ENCODE assay signal across 19 cellular contexts in the genomic region with DNA sequence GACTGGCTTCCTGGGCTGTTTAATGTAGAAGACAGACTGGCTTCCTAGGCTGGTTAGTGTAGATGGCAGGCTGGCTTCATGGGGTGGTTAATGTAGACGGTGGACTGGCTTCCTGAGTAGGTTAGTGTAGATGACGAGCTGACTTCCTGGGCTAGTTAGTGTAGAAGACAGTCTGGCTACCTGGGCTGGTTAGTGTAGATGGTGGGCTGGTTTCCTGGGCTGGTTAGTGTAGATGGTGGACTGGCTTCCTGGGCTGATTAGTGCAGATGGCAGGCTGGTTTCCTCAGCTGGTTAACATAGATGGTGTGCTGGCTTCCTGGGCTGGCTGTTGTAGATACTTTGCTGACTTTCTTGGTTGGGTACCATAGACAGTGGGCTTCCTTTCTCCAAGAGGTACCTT.
DNase-seq lines count a peak whose midpoint lies in the region; ATAC-seq, FAIRE-seq and TF ChIP-seq lines count a peak whose summit lies in the region.
"Had no signal": no experiment of that assay in that cellular context is flagged by ENCODE, and none has a peak within 500 bp of the region (broad histone marks: within the 10 kb centered on the region; RNA-seq: fewer than 3 reads in every experiment).

No MANE protein-coding gene starts in this region.

- H3K56ac ChIP-seq in H1 (replicated peaks; ENCODE audit: insufficient read length, low read depth, low read length), result no peak overlapping the region

- H3K14ac ChIP-seq in H1 (ENCODE audit: insufficient read length), result no peak overlapping the region

- no peak for TF ChIP-seq EP300 in H1 (IDR thresholded peaks at IDR 0.05; ENCODE audit: borderline replicate concordance in 1 of 2, low read depth in 2 of 2, low read length in 2 of 2)

- peak overlapping the region; percentile 32; the same call in 1 of the 2 replicates for H2BK5ac ChIP-seq in H1 (ENCODE audit: low read depth, low read length)

- no peak overlapping the region for H3K4me2 ChIP-seq in H1 (ENCODE audit: insufficient read depth in 1 of 2, low read depth in 2 of 2, low read length in 2 of 2)
- H3K4me2 ChIP-seq: GM23338 had no signal

- no peak overlapping the region; the same call in 1 of the 2 replicates for H3K18ac ChIP-seq in H1 (ENCODE audit: extremely low read depth, low read length)

- CTCF ChIA-PET in activated CD8-positive, alpha-beta memory T cell treated with anti-CD3 and anti-CD28 coated beads, Interleukin-2, amount 10 ng/mL, durations not matched to agents 7 days and 5 days (lab: Charles Lee), result no interaction called here
- CTCF ChIA-PET in H1 (lab: Charles Lee; ENCODE audit: partially characterized antibody), result interaction anchor here (0.5 to 1.9 kb wide), 2 partner anchors 44 to 97 kb away, joined by 3 to 8 read pairs; no protein-coding TSS in a partner anchor

- H3K4ac ChIP-seq in H1 (replicated peaks; ENCODE audit: insufficient read length, low read depth, low read length), result no peak overlapping the region

- TF ChIP-seq RAD21 in H1 (IDR thresholded peaks at IDR 0.05 in 1 of 2, conservative IDR thresholded peaks at IDR 0.05 in 1 of 2; ENCODE audit: low read depth in 2 of 2, low read length in 2 of 2), result no peak

- H3K27ac Mint-ChIP-seq in activated CD8-positive, alpha-beta memory T cell treated with anti-CD3 and anti-CD28 coated beads, Interleukin-2, amount 10 ng/mL, durations not matched to agents 7 days and 5 days, result no peak overlapping the region
- H3K27ac Mint-ChIP-seq in osteocyte (ENCODE audit: unreplicated experiment), result no peak overlapping the region
- H3K27ac Mint-ChIP-seq: B cell; CD8-positive, alpha-beta T cell; GM23338; HFFc6 had no signal

- no peak for ATAC-seq in activated CD8-positive, alpha-beta memory T cell treated with anti-CD3 and anti-CD28 coated beads, Interleukin-2, amount 10 ng/mL, durations not matched to agents 7 days and 5 days
- ATAC-seq: CD8-positive, alpha-beta T cell; GM23338; HCT116 had no signal

- H2BK12ac ChIP-seq in H1 (ENCODE audit: low read depth, low read length), result no peak overlapping the region

- H3K4me1 ChIP-seq in H1 (replicated peaks in 1 of 4; ENCODE audit: control insufficient read depth in 3 of 4, insufficient read depth in 4 of 4, low read length in 3 of 4), result no peaks in the 10 kb centered on the region

- peaks cover 7 to 13% of the 10 kb centered on the region in 2 experiments; a peak in 3 of 4 replicates for H3K9me3 ChIP-seq in H1 (ENCODE audit: insufficient read depth in 2 of 2, low read depth in 1 of 2, low read length in 1 of 2)

- H4K91ac ChIP-seq in H1 (replicated peaks; ENCODE audit: insufficient read length, low read length), result peak overlapping the region; percentile 35

- no peak for TF ChIP-seq POLR2A in H1 (IDR thresholded peaks at IDR 0.05; ENCODE audit: control extremely low read depth in 1 of 2, low read depth in 2 of 2, low read length in 2 of 2)

- no peak overlapping the region for H3K4me3 Mint-ChIP-seq in activated CD8-positive, alpha-beta memory T cell treated with anti-CD3 and anti-CD28 coated beads, Interleukin-2, amount 10 ng/mL, durations not matched to agents 7 days and 5 days
- H3K4me3 Mint-ChIP-seq in osteocyte (ENCODE audit: unreplicated experiment), result no peak overlapping the region
- H3K4me3 Mint-ChIP-seq: B cell; CD8-positive, alpha-beta T cell; GM23338; HFFc6 had no signal

- FAIRE-seq in bronchial epithelial cell (lab: Jason Lieb, UNC) (peak; percentile 23), H1 (lab: Jason Lieb, UNC) (no peak)

- H3K79me2 ChIP-seq in H1 (ENCODE audit: control insufficient read depth in 1 of 2, insufficient read depth in 2 of 2, low read length in 2 of 2), result no peaks in the 10 kb centered on the region

- no peak overlapping the region for H2AK5ac ChIP-seq in H1 (ENCODE audit: low read depth, low read length)

- WGBS in H1 (ENCODE audit: extremely low coverage in 1 of 2, insufficient coverage in 1 of 2, insufficient read length in 1 of 2, insufficient replicate concordance in 2 of 2, low coverage in 1 of 2, low lambda C conversion rate in 2 of 2, missing lambda C conversion rate in 1 of 2), 2 experiments, result 93% methylated on average over 2 of the region's 2 CpGs; no CpG with 5 or more reads in 1 of the 2 experiments

- DNase-seq in activated CD8-positive, alpha-beta memory T cell treated with anti-CD3 and anti-CD28 coated beads, Interleukin-2, amount 50 U/mL, for 48 hours, result peak; percentile 7
- DNase-seq in activated CD8-positive, alpha-beta memory T cell treated with anti-CD3 and anti-CD28 coated beads, Interleukin-2, amount 10 ng/mL, durations not matched to agents 7 days and 5 days, result no peak
- no peak for DNase-seq in bronchial epithelial cell (ENCODE audit: low read depth)
- DNase-seq in H1 (ENCODE audit: low read depth in 1 of 2, low spot score in 2 of 2), result peak in 1 of 2 experiments; percentile 16
- DNase-seq in osteocyte (ENCODE audit: extremely low spot score, unreplicated experiment), result peak; percentile 53
- no peak for DNase-seq in foreskin fibroblast
- DNase-seq in kidney tubule cell (ENCODE audit: low spot score), result no peak
- no peak for DNase-seq in NCI-H69 (lab: John Stamatoyannopoulos, UW)
- DNase-seq: Calu3; CD8-positive, alpha-beta T cell; DMS79 treated with DMSO at 0.1 percent for 48 hours; GF-D8; H7; HFFc6 had no signal

- H4K8ac ChIP-seq in H1 (ENCODE audit: extremely low read depth, insufficient read depth, low read length), result no peak overlapping the region

- no peak overlapping the region for H2BK15ac ChIP-seq in H1 (ENCODE audit: low read length)

- no peak overlapping the region for H2BK120ac ChIP-seq in H1 (replicated peaks; ENCODE audit: low read depth, low read length)

- H2AFZ ChIP-seq in H1 (ENCODE audit: low read length), result no peak overlapping the region
- H2AFZ ChIP-seq: GM23338 had no signal

- H3K4me3 ChIP-seq in bronchial epithelial cell (ENCODE audit: low read depth, low read length) (no peak overlapping the region), H1 (ENCODE audit: extremely low read depth in 1 of 4, insufficient read depth in 2 of 4, low read depth in 3 of 4, low read length in 4 of 4) (no peak overlapping the region), foreskin fibroblast (ENCODE audit: low read depth in 1 of 2, low read length in 2 of 2) (no peak overlapping the region)
- H3K4me3 ChIP-seq: GM23338 had no signal

- H3K27me3 ChIP-seq in bronchial epithelial cell (ENCODE audit: control insufficient read depth, insufficient read depth, low read length), result no peaks in the 10 kb centered on the region
- H3K27me3 ChIP-seq in H1 (replicated peaks in 1 of 4; ENCODE audit: control insufficient read depth in 3 of 4, extremely low read depth in 1 of 4, insufficient read depth in 3 of 4, low read length in 3 of 4), result no peaks in the 10 kb centered on the region

- no peak overlapping the region for H3K9ac ChIP-seq in H1 (replicated peaks in 1 of 4; ENCODE audit: extremely low read depth in 1 of 4, low read depth in 3 of 4, low read length in 3 of 4)
- H3K9ac ChIP-seq: BLaER1 treated with 17β-estradiol and CSF1 and Interleukin-3, amounts not matched to agents 10 nM and 100 nM had no signal

- no peaks in the 10 kb centered on the region for H3K79me1 ChIP-seq in H1 (ENCODE audit: low read depth, low read length)

- H3K36me3 Mint-ChIP-seq in activated CD8-positive, alpha-beta memory T cell treated with anti-CD3 and anti-CD28 coated beads, Interleukin-2, amount 10 ng/mL, durations not matched to agents 7 days and 5 days, result no peaks in the 10 kb centered on the region
- peaks cover 2% of the 10 kb centered on the region for H3K36me3 Mint-ChIP-seq in osteocyte (ENCODE audit: unreplicated experiment)
- H3K36me3 Mint-ChIP-seq: CD8-positive, alpha-beta T cell had no signal

- H2BK20ac ChIP-seq in H1 (ENCODE audit: low read length), result no peak overlapping the region; the same call in 1 of the 2 replicates

- POLR2A ChIA-PET in H1 (lab: Charles Lee; ENCODE audit: partially characterized antibody), result no interaction called here

- H3K9me3 Mint-ChIP-seq in activated CD8-positive, alpha-beta memory T cell treated with anti-CD3 and anti-CD28 coated beads, Interleukin-2, amount 10 ng/mL, durations not matched to agents 7 days and 5 days (ENCODE audit: low read depth), result peaks cover 25% of the 10 kb centered on the region
- peaks cover 43% of the 10 kb centered on the region for H3K9me3 Mint-ChIP-seq in osteocyte (ENCODE audit: unreplicated experiment)

- TF ChIP-seq CTCF in bronchial epithelial cell (IDR thresholded peaks at IDR 0.05; ENCODE audit: insufficient read depth, low read length, severe bottlenecking) (no peak), H1 (IDR thresholded peaks at IDR 0.05; ENCODE audit: control extremely low read depth in 1 of 3, insufficient read depth in 1 of 3, low read depth in 1 of 3, low read length in 3 of 3) (no peak), osteocyte (IDR thresholded peaks at IDR 0.05) (no peak), foreskin fibroblast (IDR thresholded peaks at IDR 0.05; ENCODE audit: low read depth, low read length) (no peak)

- no peak overlapping the region for H3K23ac ChIP-seq in H1 (ENCODE audit: insufficient read length)

- H3K4me1 Mint-ChIP-seq in activated CD8-positive, alpha-beta memory T cell treated with anti-CD3 and anti-CD28 coated beads, Interleukin-2, amount 10 ng/mL, durations not matched to agents 7 days and 5 days, result no peaks in the 10 kb centered on the region
- no peaks in the 10 kb centered on the region for H3K4me1 Mint-ChIP-seq in osteocyte (ENCODE audit: unreplicated experiment)
- H3K4me1 Mint-ChIP-seq: B cell, GM23338 had no signal

- no peaks in the 10 kb centered on the region for H3K23me2 ChIP-seq in H1 (ENCODE audit: low read depth, low read length)

- no peak overlapping the region for H4K5ac ChIP-seq in H1 (ENCODE audit: insufficient read length, low read depth, low read length)

- 0 out of 2 replicates have a peak overlapping the region, but pooled peaks have one; percentile 6 for H3K27ac ChIP-seq in H1 (ENCODE audit: low read depth, low read length)
- H3K27ac ChIP-seq: BLaER1 treated with 17β-estradiol and CSF1 and Interleukin-3, amounts not matched to agents 10 nM and 100 nM; HL-60 had no signal

- H3K36me3 ChIP-seq in bronchial epithelial cell (ENCODE audit: control insufficient read depth, insufficient read depth, low read length), result no peaks in the 10 kb centered on the region
- H3K36me3 ChIP-seq in H1 (ENCODE audit: control insufficient read depth in 2 of 4, insufficient read depth in 4 of 4, low read length in 3 of 4), result no peaks in the 10 kb centered on the region

- H3K27me3 Mint-ChIP-seq in activated CD8-positive, alpha-beta memory T cell treated with anti-CD3 and anti-CD28 coated beads, Interleukin-2, amount 10 ng/mL, durations not matched to agents 7 days and 5 days, result no peaks in the 10 kb centered on the region
- no peaks in the 10 kb centered on the region for H3K27me3 Mint-ChIP-seq in osteocyte (ENCODE audit: unreplicated experiment)

- no peaks in the 10 kb centered on the region for H4K20me1 ChIP-seq in H1 (replicated peaks in 1 of 2; ENCODE audit: control insufficient read depth in 1 of 2, insufficient read depth in 2 of 2, low read length in 2 of 2)
- H4K20me1 ChIP-seq: BLaER1 treated with 17β-estradiol and CSF1 and Interleukin-3, amounts not matched to agents 10 nM and 100 nM had no signal

TF ChIP-seq in H1, 55 proteins besides CTCF, POLR2A, EP300 and RAD21 (continues in another document):
- TF ChIP-seq TBP (IDR thresholded peaks at IDR 0.05; ENCODE audit: low read depth, low read length) (no peak), BACH1 (IDR thresholded peaks at IDR 0.05; ENCODE audit: low read length) (no peak)

Comparison
In these comparisons a context has a peak if more than half of its experiments do, and no peak if none do; other contexts are left out.
1. DNase-seq: peak in activated CD8-positive, alpha-beta memory T cell treated with anti-CD3 and anti-CD28 coated beads, Interleukin-2, amount 50 U/mL, for 48 hours (single experiment) and osteocyte (single experiment); none in activated CD8-positive, alpha-beta memory T cell treated with anti-CD3 and anti-CD28 coated beads, Interleukin-2, amount 10 ng/mL, durations not matched to agents 7 days and 5 days (single experiment), bronchial epithelial cell (single experiment), foreskin fibroblast (0 of 2), kidney tubule cell (single experiment) and NCI-H69 (single experiment).